ENCODE assay signal across 1 cellular context in genomic region chr18:4333043-4333442, GRCh38.
TF ChIP-seq lines count a peak whose summit lies in the region.

No MANE protein-coding gene starts in this region.

TF ChIP-seq in GM12878, 131 proteins besides CTCF, POLR2A, EP300 and RAD21 (continued from another document):
- TF ChIP-seq SKIL (IDR thresholded peaks at IDR 0.05; ENCODE audit: low read depth, poor library complexity, severe bottlenecking), result no peak
- no peak for TF ChIP-seq YY1 (IDR thresholded peaks at IDR 0.05; ENCODE audit: low read depth, low read length)
